Comparison of ENCODE assay signal across 21 cellular contexts in genomic region chr1:114901739-114902255, GRCh38. TPM values are rescaled to one million over a fixed set of nuclear protein-coding genes. Genes with fewer than 3 reads are reported as not detected.
A peak's percentile ranks its signal among the peaks of the same experiment; 100 is the strongest.
DNase-seq lines count a peak whose midpoint lies in the region; FAIRE-seq and TF ChIP-seq lines count a peak whose summit lies in the region.
"Had no signal": no experiment of that assay in that cellular context is flagged by ENCODE, and none has a peak within 500 bp of the region (broad histone marks: within the 10 kb centered on the region; RNA-seq: fewer than 3 reads in every experiment).

No MANE protein-coding gene starts in this region.

- 0 out of 2 replicates have a peak overlapping the region, but pooled peaks have one; percentile 16 for H3K18ac ChIP-seq in H1 (ENCODE audit: extremely low read depth, low read length)

- no peaks in the 10 kb centered on the region for H3K23me2 ChIP-seq in H1 (ENCODE audit: low read depth, low read length)

- peaks cover 0 to 9% (median 4%) of the 10 kb centered on the region in 4 experiments; a peak in 3 of 7 replicates for H3K4me1 ChIP-seq in H1 (replicated peaks in 1 of 4; ENCODE audit: control insufficient read depth in 3 of 4, insufficient read depth in 4 of 4, low read length in 3 of 4)
- H3K4me1 ChIP-seq: BLaER1, right atrium auricular region had no signal

- TF ChIP-seq CTCF in H1 (IDR thresholded peaks at IDR 0.05; ENCODE audit: control extremely low read depth in 1 of 3, insufficient read depth in 1 of 3, low read depth in 1 of 3, low read length in 3 of 3) (no peak), mesothelial cell of epicardium (IDR thresholded peaks at IDR 0.05; ENCODE audit: unreplicated experiment) (no peak)

- no peaks in the 10 kb centered on the region for H4K20me1 ChIP-seq in H1 (replicated peaks in 1 of 2; ENCODE audit: control insufficient read depth in 1 of 2, insufficient read depth in 2 of 2, low read length in 2 of 2)
- H4K20me1 ChIP-seq: BLaER1 had no signal

- H2AFZ ChIP-seq in H1 (ENCODE audit: low read length) = peak overlapping the region; percentile 91

- no peaks in the 10 kb centered on the region for H3K27me3 ChIP-seq in H1 (replicated peaks in 1 of 4; ENCODE audit: control insufficient read depth in 3 of 4, extremely low read depth in 1 of 4, insufficient read depth in 3 of 4, low read length in 3 of 4)
- H3K27me3 ChIP-seq: BLaER1, neutrophil, right atrium auricular region had no signal

- peaks cover 6% of the 10 kb centered on the region for H3K9me3 Mint-ChIP-seq in mesothelial cell of epicardium
- H3K9me3 Mint-ChIP-seq: activated naive CD8-positive, alpha-beta T cell treated with anti-CD3 and anti-CD28 coated beads, Interleukin-2, amount 10 ng/mL, durations not matched to agents 7 days and 5 days; dendritic cell treated with granulocyte-macrophage colony-stimulating factor and Interleukin-4, amounts not matched to agents 40 ng/mL and 50 ng/mL, for 4 days; stimulated activated naive B cell treated with anti-CD40 and anti-IgM and Interleukin-4, amounts not matched to agents 10 μg/mL and 1 μg/mL and 100 μg/mL, for 72 hours had no signal

- no peak overlapping the region for H4K8ac ChIP-seq in H1 (ENCODE audit: extremely low read depth, insufficient read depth, low read length)

- no peak overlapping the region for H2BK5ac ChIP-seq in H1 (ENCODE audit: low read depth, low read length)

- no peak for TF ChIP-seq RAD21 in H1 (IDR thresholded peaks at IDR 0.05 in 1 of 2, conservative IDR thresholded peaks at IDR 0.05 in 1 of 2; ENCODE audit: low read depth in 2 of 2, low read length in 2 of 2)

- peak overlapping the region; percentile 44 for H3K4me3 Mint-ChIP-seq in mesothelial cell of epicardium
- H3K4me3 Mint-ChIP-seq: activated naive CD8-positive, alpha-beta T cell treated with anti-CD3 and anti-CD28 coated beads, Interleukin-2, amount 10 ng/mL, durations not matched to agents 7 days and 5 days; dendritic cell treated with granulocyte-macrophage colony-stimulating factor and Interleukin-4, amounts not matched to agents 40 ng/mL and 50 ng/mL, for 4 days; stimulated activated naive B cell treated with anti-CD40 and anti-IgM and Interleukin-4, amounts not matched to agents 10 μg/mL and 1 μg/mL and 100 μg/mL, for 72 hours had no signal

- no peak overlapping the region for H3K23ac ChIP-seq in H1 (ENCODE audit: insufficient read length)

- no peaks in the 10 kb centered on the region for H3K27me3 Mint-ChIP-seq in mesothelial cell of epicardium (ENCODE audit: low read depth)
- H3K27me3 Mint-ChIP-seq: dendritic cell treated with granulocyte-macrophage colony-stimulating factor and Interleukin-4, amounts not matched to agents 40 ng/mL and 50 ng/mL, for 4 days had no signal

- H3K4me3 ChIP-seq in H1 (ENCODE audit: extremely low read depth in 1 of 4, insufficient read depth in 2 of 4, low read depth in 3 of 4, low read length in 4 of 4) = peak overlapping the region; percentile 13 to 52 (median 19); a peak in 5 of 8 replicates
- H3K4me3 ChIP-seq: BLaER1, right atrium auricular region had no signal

- WGBS in H1 (ENCODE audit: extremely low coverage in 1 of 2, insufficient coverage in 1 of 2, insufficient read length in 1 of 2, insufficient replicate concordance in 2 of 2, low coverage in 1 of 2, low lambda C conversion rate in 2 of 2, missing lambda C conversion rate in 1 of 2), 2 experiments = 35% methylated on average over 10 of the region's 10 CpGs; no CpG with 5 or more reads in 1 of the 2 experiments

- CTCF ChIA-PET in H1 (lab: Charles Lee; ENCODE audit: partially characterized antibody) = no interaction called here

- no peak overlapping the region for H3K56ac ChIP-seq in H1 (replicated peaks; ENCODE audit: insufficient read length, low read depth, low read length)

- no peak overlapping the region for H2BK120ac ChIP-seq in H1 (replicated peaks; ENCODE audit: low read depth, low read length)

- 0 out of 4 replicates have a peak, but pooled peaks cover 0 to 5% of the 10 kb centered on the region in 2 experiments for H3K9me3 ChIP-seq in H1 (ENCODE audit: insufficient read depth in 2 of 2, low read depth in 1 of 2, low read length in 1 of 2)
- H3K9me3 ChIP-seq: BLaER1, neutrophil had no signal

- 0 out of 2 replicates have a peak overlapping the region, but pooled peaks have one; percentile 16 for H2BK15ac ChIP-seq in H1 (ENCODE audit: low read length)

- FAIRE-seq in H1 (lab: Jason Lieb, UNC) = no peak
- FAIRE-seq in urothelium cell line (lab: Jason Lieb, UNC) = no peak
- FAIRE-seq: endothelial cell of umbilical vein, HepG2 had no signal

- H3K4me1 Mint-ChIP-seq in mesothelial cell of epicardium = peaks cover 9% of the 10 kb centered on the region
- H3K4me1 Mint-ChIP-seq: activated naive CD8-positive, alpha-beta T cell treated with anti-CD3 and anti-CD28 coated beads, Interleukin-2, amount 10 ng/mL, durations not matched to agents 7 days and 5 days; stimulated activated naive B cell treated with anti-CD40 and anti-IgM and Interleukin-4, amounts not matched to agents 10 μg/mL and 1 μg/mL and 100 μg/mL, for 72 hours had no signal

- no peaks in the 10 kb centered on the region for H3K79me2 ChIP-seq in H1 (ENCODE audit: control insufficient read depth in 1 of 2, insufficient read depth in 2 of 2, low read length in 2 of 2)

- no peak overlapping the region for H3K14ac ChIP-seq in H1 (ENCODE audit: insufficient read length)

- H3K27ac ChIP-seq in H1 (ENCODE audit: low read depth, low read length) = peak overlapping the region; percentile 51; the same call in 1 of the 2 replicates
- H3K27ac ChIP-seq: BLaER1, neutrophil, right atrium auricular region had no signal

- TF ChIP-seq POLR2A in H1 (IDR thresholded peaks at IDR 0.05; ENCODE audit: control extremely low read depth in 1 of 2, low read depth in 2 of 2, low read length in 2 of 2) = no peak

- peak; percentile 3 for DNase-seq in NCI-H2227 (lab: John Stamatoyannopoulos, UW; ENCODE audit: unreplicated experiment)
- DNase-seq in NCI-H2227 treated with DMSO at 0.1 percent for 48 hours (lab: John Stamatoyannopoulos, UW) = no peak
- DNase-seq in H1 (ENCODE audit: low read depth in 1 of 2, low spot score in 2 of 2) = peak in 1 of 2 experiments; percentile 55
- no peak for DNase-seq in mesothelial cell of epicardium (ENCODE audit: low spot score in 2 of 2, unreplicated experiment in 2 of 2)
- DNase-seq in urothelium cell line (ENCODE audit: low spot score) = peak; percentile 12
- no peak for DNase-seq in NCI-H1048 (lab: John Stamatoyannopoulos, UW)
- no peak for DNase-seq in NCI-H526 (lab: John Stamatoyannopoulos, UW)
- no peak for DNase-seq in retina
- DNase-seq: 8988T; activated naive CD8-positive, alpha-beta T cell treated with anti-CD3 and anti-CD28 coated beads, Interleukin-2, amount 10 ng/mL, durations not matched to agents 7 days and 5 days; HCEC 1CT; NCI-H146; stimulated activated naive B cell treated with anti-CD40 and anti-IgM and Interleukin-4, amounts not matched to agents 10 μg/mL and 1 μg/mL and 100 μg/mL, for 72 hours; trophoblast cell had no signal

- TF ChIP-seq EP300 in H1 (IDR thresholded peaks at IDR 0.05; ENCODE audit: borderline replicate concordance in 1 of 2, low read depth in 2 of 2, low read length in 2 of 2) = no peak

- H4K91ac ChIP-seq in H1 (replicated peaks; ENCODE audit: insufficient read length, low read length) = no peak overlapping the region

- no peak overlapping the region for H2AK5ac ChIP-seq in H1 (ENCODE audit: low read depth, low read length)

- no peaks in the 10 kb centered on the region for H3K79me1 ChIP-seq in H1 (ENCODE audit: low read depth, low read length)

- H2BK12ac ChIP-seq in H1 (ENCODE audit: low read depth, low read length) = 0 out of 2 replicates have a peak overlapping the region, but pooled peaks have one; percentile 11

- POLR2A ChIA-PET in H1 (lab: Charles Lee; ENCODE audit: partially characterized antibody) = interaction anchor here (1.1 kb wide), 1 partner anchor 144 kb away, joined by 3 read pairs; the partner anchor contains the start of gene CSDE1

- H3K27ac Mint-ChIP-seq in mesothelial cell of epicardium = no peak overlapping the region
- H3K27ac Mint-ChIP-seq: activated naive CD8-positive, alpha-beta T cell treated with anti-CD3 and anti-CD28 coated beads, Interleukin-2, amount 10 ng/mL, durations not matched to agents 7 days and 5 days; dendritic cell treated with granulocyte-macrophage colony-stimulating factor and Interleukin-4, amounts not matched to agents 40 ng/mL and 50 ng/mL, for 4 days; stimulated activated naive B cell treated with anti-CD40 and anti-IgM and Interleukin-4, amounts not matched to agents 10 μg/mL and 1 μg/mL and 100 μg/mL, for 72 hours had no signal

- H3K4me2 ChIP-seq in H1 (ENCODE audit: insufficient read depth in 1 of 2, low read depth in 2 of 2, low read length in 2 of 2) = peak overlapping the region; percentile 70 to 71
- H3K4me2 ChIP-seq: BLaER1 had no signal

- peak overlapping the region in 1 of 4 experiments; percentile 39; a peak in 1 of 7 replicates for H3K9ac ChIP-seq in H1 (replicated peaks in 1 of 4; ENCODE audit: extremely low read depth in 1 of 4, low read depth in 3 of 4, low read length in 3 of 4)
- H3K9ac ChIP-seq: BLaER1 had no signal

- no peaks in the 10 kb centered on the region for H3K36me3 ChIP-seq in H1 (ENCODE audit: control insufficient read depth in 2 of 4, insufficient read depth in 4 of 4, low read length in 3 of 4)
- H3K36me3 ChIP-seq: BLaER1, neutrophil, right atrium auricular region had no signal

- no peaks in the 10 kb centered on the region for H3K36me3 Mint-ChIP-seq in mesothelial cell of epicardium
- H3K36me3 Mint-ChIP-seq: activated naive CD8-positive, alpha-beta T cell treated with anti-CD3 and anti-CD28 coated beads, Interleukin-2, amount 10 ng/mL, durations not matched to agents 7 days and 5 days; stimulated activated naive B cell treated with anti-CD40 and anti-IgM and Interleukin-4, amounts not matched to agents 10 μg/mL and 1 μg/mL and 100 μg/mL, for 72 hours had no signal

- H4K5ac ChIP-seq in H1 (ENCODE audit: insufficient read length, low read depth, low read length) = peak overlapping the region; percentile 70

- H2BK20ac ChIP-seq in H1 (ENCODE audit: low read length) = no peak overlapping the region

- H3K4ac ChIP-seq in H1 (replicated peaks; ENCODE audit: insufficient read length, low read depth, low read length) = no peak overlapping the region

TF ChIP-seq in H1, 55 proteins besides CTCF, POLR2A, EP300 and RAD21 (continues in another document):
- TF ChIP-seq KDM4A (IDR thresholded peaks at IDR 0.05; ENCODE audit: low read depth, low read length, severe bottlenecking) (no peak), ASH2L (IDR thresholded peaks at IDR 0.05; ENCODE audit: low read length) (peak; percentile 18)

RNA-seq across cellular contexts. Expression of gene SYCP1, which starts 47.1 kb away (rescaled TPM):
- 0.11 and 0.44 TPM in 2 replicates for total RNA-seq in H1 (2021; fragmentation: NEBNext Ultra II Directional; extraction: Animal tissue kit (Norgen Biotek cat#: 25700))
- polyA plus RNA-seq in H1 (2011; rRNA removed) = 0.26 TPM in 1 of 2 replicates, not detected in the other
- 0.06 TPM for polyA plus RNA-seq in H1 (2011; cell fraction: cytosol; rRNA removed)
- not detected for polyA plus RNA-seq in H1 (2011; cell fraction: nucleus; rRNA removed)
- 0.08 to 0.50 TPM (median 0.27 TPM) in 3 of 4 replicates, not detected in the other for polyA plus RNA-seq in H1 (2012, experiment 1 of 2)
- polyA plus RNA-seq in H1 (2012, experiment 2 of 2) = 0.04 TPM
- polyA plus RNA-seq in H1 (2013, experiment 1 of 2) = 0.22 TPM
- 0.31 TPM for polyA plus RNA-seq in H1 (2013, experiment 2 of 2)
- not detected in 2 replicates for polyA minus RNA-seq in H1 (2011; rRNA and poly(A)+ RNA removed)
- not detected for polyA minus RNA-seq in H1 (2011; cell fraction: cytosol; rRNA and poly(A)+ RNA removed)
- 1.2 TPM for polyA minus RNA-seq in H1 (2011; cell fraction: nucleus; rRNA and poly(A)+ RNA removed)
- total RNA-seq in mesothelial cell of epicardium = not detected in 3 replicates
- total RNA-seq: activated naive CD8-positive, alpha-beta T cell treated with anti-CD3 and anti-CD28 coated beads, Interleukin-2, amount 10 ng/mL, durations not matched to agents 7 days and 5 days; endothelial cell of umbilical vein; HepG2; right atrium auricular region; RPMI7951 had no signal
- polyA plus RNA-seq: endothelial cell of umbilical vein, HepG2 had no signal

Comparison
In these comparisons a context has a peak if more than half of its experiments do, and no peak if none do; other contexts are left out.
1. DNase-seq: peak in NCI-H2227 (single experiment) and urothelium cell line (single experiment); none in NCI-H2227 treated with DMSO at 0.1 percent for 48 hours (single experiment), mesothelial cell of epicardium (0 of 2), NCI-H1048 (single experiment), NCI-H526 (0 of 2) and retina (single experiment).